In the genomic region with DNA sequence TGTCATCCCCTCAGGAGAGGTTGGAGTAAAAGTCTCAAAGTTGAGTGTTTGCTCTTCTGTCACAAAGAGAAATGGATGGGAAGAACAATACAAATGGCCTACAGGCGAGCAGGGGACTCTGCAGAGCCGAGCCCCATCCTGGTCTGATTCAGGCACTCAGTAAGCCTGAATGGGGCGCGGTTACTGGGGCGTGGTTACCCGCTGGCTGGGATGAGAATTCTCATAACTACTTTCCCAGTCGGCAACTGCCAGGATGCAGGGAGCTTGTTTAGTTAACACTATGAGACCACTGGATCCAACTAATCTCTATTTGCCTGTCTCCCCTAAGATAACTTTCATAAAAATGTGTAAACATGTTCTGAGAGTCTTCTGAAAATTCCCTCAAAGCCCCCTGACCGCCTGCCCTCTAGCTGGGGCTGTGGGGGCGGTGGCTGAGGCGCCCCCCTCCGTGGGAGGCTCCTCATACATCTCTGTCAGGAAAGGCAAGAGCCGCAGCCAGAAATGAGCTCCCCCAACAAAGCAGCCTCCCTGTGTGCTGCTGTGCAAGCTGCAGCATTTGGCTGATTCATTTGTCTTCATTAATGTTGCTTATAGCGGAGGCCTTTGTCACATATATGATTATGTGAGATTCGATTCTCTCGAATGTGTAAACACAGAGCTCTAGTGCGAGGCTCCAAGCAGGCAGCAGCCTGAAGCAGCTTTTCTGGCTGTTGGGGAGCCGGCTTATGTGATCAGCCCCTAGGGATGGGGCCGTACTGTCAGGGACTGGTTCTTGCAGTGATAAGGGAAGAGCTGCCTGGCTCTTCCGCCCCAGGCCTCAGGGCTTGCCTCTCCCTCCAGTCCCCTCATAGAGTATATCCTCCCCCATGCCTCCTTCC, we compare ENCODE assay signal across 9 cellular contexts.
DNase-seq lines count a peak whose midpoint lies in the region; ATAC-seq and TF ChIP-seq lines count a peak whose summit lies in the region.
"Had no signal": no experiment of that assay in that cellular context is flagged by ENCODE, and none has a peak within 500 bp of the region (broad histone marks: within the 10 kb centered on the region; RNA-seq: fewer than 3 reads in every experiment).

No MANE protein-coding gene starts in this region.

- H3K36me3 Mint-ChIP-seq in endodermal cell (ENCODE audit: low read depth) (no peaks in the 10 kb centered on the region), endothelial cell (ENCODE audit: low read depth, unreplicated experiment) (no peaks in the 10 kb centered on the region), T-cell (no peaks in the 10 kb centered on the region)
- H3K36me3 Mint-ChIP-seq: activated naive CD4-positive, alpha-beta T cell treated with anti-CD3 and anti-CD28 coated beads, Interleukin-2, amount 50 U/mL, for 24 hours had no signal

- no peaks in the 10 kb centered on the region for H3K36me3 ChIP-seq in endodermal cell (ENCODE audit: control insufficient read depth, insufficient read depth, low read length)

- CTCF ChIA-PET in T-cell (lab: Charles Lee) = no interaction called here

- peak overlapping the region; percentile 95 for H3K27ac ChIP-seq in endodermal cell (ENCODE audit: low read depth, low read length)

- no peak for TF ChIP-seq CTCF in endodermal cell (conservative IDR thresholded peaks at IDR 0.05)
- TF ChIP-seq CTCF in endothelial cell (IDR thresholded peaks at IDR 0.05; ENCODE audit: unreplicated experiment) = no peak

- H3K27ac Mint-ChIP-seq in endodermal cell (no peak overlapping the region), endothelial cell (ENCODE audit: unreplicated experiment) (no peak overlapping the region), T-cell (no peak overlapping the region)
- H3K27ac Mint-ChIP-seq: activated naive CD4-positive, alpha-beta T cell treated with anti-CD3 and anti-CD28 coated beads, Interleukin-2, amount 50 U/mL, for 24 hours had no signal

- 46 to 68% methylated on average over 15 to 19 of the region's 19 CpGs for WGBS in endodermal cell (ENCODE audit: insufficient coverage in 1 of 2, insufficient read length in 1 of 2), 2 experiments

- H3K4me3 Mint-ChIP-seq in endodermal cell (no peak overlapping the region), endothelial cell (ENCODE audit: unreplicated experiment) (no peak overlapping the region), T-cell (no peak overlapping the region)
- H3K4me3 Mint-ChIP-seq: activated naive CD4-positive, alpha-beta T cell treated with anti-CD3 and anti-CD28 coated beads, Interleukin-2, amount 50 U/mL, for 24 hours had no signal

- no peak overlapping the region for H3K4me3 ChIP-seq in endodermal cell (ENCODE audit: low read length)

- H3K4me1 ChIP-seq in endodermal cell (ENCODE audit: control insufficient read depth, insufficient read depth, low read length) = peaks cover 9% of the 10 kb centered on the region

- no peaks in the 10 kb centered on the region for H3K9me3 ChIP-seq in endodermal cell (ENCODE audit: control insufficient read depth, low read length)

- H3K9me3 Mint-ChIP-seq in endodermal cell (no peaks in the 10 kb centered on the region), endothelial cell (ENCODE audit: unreplicated experiment) (no peaks in the 10 kb centered on the region), T-cell (no peaks in the 10 kb centered on the region)
- H3K9me3 Mint-ChIP-seq: activated naive CD4-positive, alpha-beta T cell treated with anti-CD3 and anti-CD28 coated beads, Interleukin-2, amount 50 U/mL, for 24 hours had no signal

- H3K4me1 Mint-ChIP-seq in endodermal cell = peaks cover 20% of the 10 kb centered on the region
- peaks cover 9% of the 10 kb centered on the region for H3K4me1 Mint-ChIP-seq in endothelial cell (ENCODE audit: unreplicated experiment)
- peaks cover 0 to 27% (median 12%) of the 10 kb centered on the region in 3 donors for H3K4me1 Mint-ChIP-seq in T-cell

- peak; percentile 77 for DNase-seq in Daoy (ENCODE audit: low read depth)
- peak; percentile 81 to 87 for DNase-seq in NCI-H446 (lab: John Stamatoyannopoulos, UW)
- DNase-seq in endodermal cell = peak; percentile 83
- DNase-seq in myocyte (ENCODE audit: low read depth) = peak; percentile 66
- DNase-seq in midbrain (lab: John Stamatoyannopoulos, UW) = no peak
- DNase-seq in stimulated activated CD4-positive, alpha-beta T cell treated with anti-CD3 and anti-CD28 coated beads, Interleukin-4, amount 100 ng/mL, for 24 hours = no peak
- DNase-seq in endothelial cell (ENCODE audit: low spot score) = no peak
- DNase-seq in T-cell = no peak

- no peak for ATAC-seq in T-cell (replicated peaks in 1 of 4)

- POLR2A ChIA-PET in T-cell (lab: Charles Lee) = no interaction called here

- H3K27me3 Mint-ChIP-seq in endodermal cell (ENCODE audit: insufficient read depth) (peaks cover 3% of the 10 kb centered on the region), endothelial cell (ENCODE audit: unreplicated experiment) (peaks cover 3% of the 10 kb centered on the region), T-cell (peaks cover 4 to 21% of the 10 kb centered on the region in 2 donors)

- no peak overlapping the region for H3K9ac ChIP-seq in endodermal cell (ENCODE audit: extremely low read depth, low read length, poor library complexity, severe bottlenecking)

- H3K27me3 ChIP-seq in endodermal cell (ENCODE audit: control insufficient read depth, insufficient read depth, low read length, poor library complexity, severe bottlenecking) = no peaks in the 10 kb centered on the region

Comparison
In these comparisons a context has a peak if more than half of its experiments do, and no peak if none do; other contexts are left out.
1. DNase-seq: peak in Daoy (single experiment), NCI-H446 (2 of 2), endodermal cell (single experiment) and myocyte (single experiment); none in midbrain (single experiment), stimulated activated CD4-positive, alpha-beta T cell treated with anti-CD3 and anti-CD28 coated beads, Interleukin-4, amount 100 ng/mL, for 24 hours (single experiment), endothelial cell (single experiment) and T-cell (0 of 34).